1 cellular context compared by ENCODE assay signal in the genomic region with DNA sequence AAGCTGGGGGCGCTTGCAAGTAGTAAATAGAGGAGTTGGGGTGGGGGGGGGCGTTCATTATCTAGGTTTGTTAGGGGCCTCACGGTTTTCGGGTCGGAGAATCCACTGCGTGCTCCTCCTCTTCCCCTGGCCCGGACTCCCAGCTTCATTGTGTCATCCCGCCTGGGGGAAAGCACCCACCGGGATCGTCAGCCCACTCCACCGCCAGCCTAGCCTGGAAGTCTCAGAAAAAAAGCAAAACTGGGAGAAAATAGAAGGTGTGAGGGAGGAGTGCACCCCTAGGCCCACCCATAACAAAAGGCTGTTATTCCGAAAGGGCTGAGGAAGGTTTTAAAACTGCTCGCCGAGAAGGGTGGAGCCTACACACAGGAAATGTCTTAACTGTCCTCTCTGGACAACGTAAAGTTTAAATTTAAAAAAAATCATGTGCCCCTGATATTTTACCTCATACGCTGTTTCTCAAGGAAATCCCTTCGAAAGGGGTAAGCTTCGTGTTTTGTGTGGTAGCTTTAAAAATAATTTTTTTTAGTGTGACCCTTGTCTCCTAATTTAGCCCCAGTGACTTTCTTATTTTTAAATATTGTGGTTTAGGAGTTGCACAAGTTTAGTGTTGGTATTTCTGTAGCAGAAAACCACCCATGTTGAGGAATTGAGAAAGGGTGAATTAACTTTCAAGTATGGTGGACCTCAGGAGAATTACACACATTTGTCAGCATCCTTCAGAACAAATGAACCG.
TF ChIP-seq lines count a peak whose summit lies in the region.

No MANE protein-coding gene starts in this region.

TF ChIP-seq in GM12878, 131 proteins besides CTCF, POLR2A, EP300 and RAD21 (continued from another document):
- TF ChIP-seq, protein P1, sequence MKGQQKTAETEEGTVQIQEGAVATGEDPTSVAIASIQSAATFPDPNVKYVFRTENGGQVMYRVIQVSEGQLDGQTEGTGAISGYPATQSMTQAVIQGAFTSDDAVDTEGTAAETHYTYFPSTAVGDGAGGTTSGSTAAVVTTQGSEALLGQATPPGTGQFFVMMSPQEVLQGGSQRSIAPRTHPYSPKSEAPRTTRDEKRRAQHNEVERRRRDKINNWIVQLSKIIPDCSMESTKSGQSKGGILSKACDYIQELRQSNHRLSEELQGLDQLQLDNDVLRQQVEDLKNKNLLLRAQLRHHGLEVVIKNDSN (IDR thresholded peaks at IDR 0.05; ENCODE audit: borderline replicate concordance, extremely low read length, insufficient read depth, low read depth, low read length): no peak
- TF ChIP-seq ZNF207 (IDR thresholded peaks at IDR 0.05; ENCODE audit: borderline replicate concordance) (0 out of 2 replicates have a peak, but pooled peaks have one; percentile 39), FOXK2 (IDR thresholded peaks at IDR 0.05) (no peak), CBFB (IDR thresholded peaks at IDR 0.05; ENCODE audit: low read depth) (peak; percentile 67; the same call in 1 of the 2 replicates), POLR2AphosphoS2 (IDR thresholded peaks at IDR 0.05; ENCODE audit: low read depth, low read length) (peak; percentile 83; the same call in 1 of the 2 replicates), CHD1 (IDR thresholded peaks at IDR 0.05; ENCODE audit: low read depth, low read length) (no peak; the same call in 1 of the 2 replicates), ZBED1 (IDR thresholded peaks at IDR 0.05; ENCODE audit: borderline replicate concordance) (peak; percentile 61; the same call in 1 of the 2 replicates), KAT2A (conservative IDR thresholded peaks at IDR 0.05; ENCODE audit: control insufficient read depth, low read depth, low read length) (no peak), JUND (IDR thresholded peaks at IDR 0.05; ENCODE audit: low read depth, low read length) (no peak), RUNX3 (IDR thresholded peaks at IDR 0.05; ENCODE audit: low read length) (peak; percentile 96), HDAC6 (IDR thresholded peaks at IDR 0.05; ENCODE audit: unreplicated experiment) (peak; percentile 19), SMAD1 (IDR thresholded peaks at IDR 0.05; ENCODE audit: low read depth, partially characterized antibody) (peak; percentile 88), BMI1 (IDR thresholded peaks at IDR 0.05; ENCODE audit: borderline replicate concordance) (no peak)
- TF ChIP-seq, protein P2, sequence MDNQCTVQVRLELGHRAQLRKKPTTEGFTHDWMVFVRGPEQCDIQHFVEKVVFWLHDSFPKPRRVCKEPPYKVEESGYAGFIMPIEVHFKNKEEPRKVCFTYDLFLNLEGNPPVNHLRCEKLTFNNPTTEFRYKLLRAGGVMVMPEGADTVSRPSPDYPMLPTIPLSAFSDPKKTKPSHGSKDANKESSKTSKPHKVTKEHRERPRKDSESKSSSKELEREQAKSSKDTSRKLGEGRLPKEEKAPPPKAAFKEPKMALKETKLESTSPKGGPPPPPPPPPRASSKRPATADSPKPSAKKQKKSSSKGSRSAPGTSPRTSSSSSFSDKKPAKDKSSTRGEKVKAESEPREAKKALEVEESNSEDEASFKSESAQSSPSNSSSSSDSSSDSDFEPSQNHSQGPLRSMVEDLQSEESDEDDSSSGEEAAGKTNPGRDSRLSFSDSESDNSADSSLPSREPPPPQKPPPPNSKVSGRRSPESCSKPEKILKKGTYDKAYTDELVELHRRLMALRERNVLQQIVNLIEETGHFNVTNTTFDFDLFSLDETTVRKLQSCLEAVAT (IDR thresholded peaks at IDR 0.05): peak; percentile 84
- TF ChIP-seq, protein P3, sequence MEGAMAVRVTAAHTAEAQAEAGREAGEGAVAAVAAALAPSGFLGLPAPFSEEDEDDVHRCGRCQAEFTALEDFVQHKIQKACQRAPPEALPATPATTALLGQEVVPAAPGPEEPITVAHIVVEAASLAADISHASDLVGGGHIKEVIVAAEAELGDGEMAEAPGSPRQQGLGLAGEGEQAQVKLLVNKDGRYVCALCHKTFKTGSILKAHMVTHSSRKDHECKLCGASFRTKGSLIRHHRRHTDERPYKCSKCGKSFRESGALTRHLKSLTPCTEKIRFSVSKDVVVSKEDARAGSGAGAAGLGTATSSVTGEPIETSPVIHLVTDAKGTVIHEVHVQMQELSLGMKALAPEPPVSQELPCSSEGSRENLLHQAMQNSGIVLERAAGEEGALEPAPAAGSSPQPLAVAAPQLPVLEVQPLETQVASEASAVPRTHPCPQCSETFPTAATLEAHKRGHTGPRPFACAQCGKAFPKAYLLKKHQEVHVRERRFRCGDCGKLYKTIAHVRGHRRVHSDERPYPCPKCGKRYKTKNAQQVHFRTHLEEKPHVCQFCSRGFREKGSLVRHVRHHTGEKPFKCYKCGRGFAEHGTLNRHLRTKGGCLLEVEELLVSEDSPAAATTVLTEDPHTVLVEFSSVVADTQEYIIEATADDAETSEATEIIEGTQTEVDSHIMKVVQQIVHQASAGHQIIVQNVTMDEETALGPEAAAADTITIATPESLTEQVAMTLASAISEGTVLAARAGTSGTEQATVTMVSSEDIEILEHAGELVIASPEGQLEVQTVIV (IDR thresholded peaks at IDR 0.05; ENCODE audit: borderline replicate concordance, partially characterized antibody): no peak
- TF ChIP-seq, protein P4, sequence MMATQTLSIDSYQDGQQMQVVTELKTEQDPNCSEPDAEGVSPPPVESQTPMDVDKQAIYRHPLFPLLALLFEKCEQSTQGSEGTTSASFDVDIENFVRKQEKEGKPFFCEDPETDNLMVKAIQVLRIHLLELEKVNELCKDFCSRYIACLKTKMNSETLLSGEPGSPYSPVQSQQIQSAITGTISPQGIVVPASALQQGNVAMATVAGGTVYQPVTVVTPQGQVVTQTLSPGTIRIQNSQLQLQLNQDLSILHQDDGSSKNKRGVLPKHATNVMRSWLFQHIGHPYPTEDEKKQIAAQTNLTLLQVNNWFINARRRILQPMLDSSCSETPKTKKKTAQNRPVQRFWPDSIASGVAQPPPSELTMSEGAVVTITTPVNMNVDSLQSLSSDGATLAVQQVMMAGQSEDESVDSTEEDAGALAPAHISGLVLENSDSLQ (IDR thresholded peaks at IDR 0.05): no peak
